1 cellular context compared by ENCODE assay signal in the genomic region with DNA sequence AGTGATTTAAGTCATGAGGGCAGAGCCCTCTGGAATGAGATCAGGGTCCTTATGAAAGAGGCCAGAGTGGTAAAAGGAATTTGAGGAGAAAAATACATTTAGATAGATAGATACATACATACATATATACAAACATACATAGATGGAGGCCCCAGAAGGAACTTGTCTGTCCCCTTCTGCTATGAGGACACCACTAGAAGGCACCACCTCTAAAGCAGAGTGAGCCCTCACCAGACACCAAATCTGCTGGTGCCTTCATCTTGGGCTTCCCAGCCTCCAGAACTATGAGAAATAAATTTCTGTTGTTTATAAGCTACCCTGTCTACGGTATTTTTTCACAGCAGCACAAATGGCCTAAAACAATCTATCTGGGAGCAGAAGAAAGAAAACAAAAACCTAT.
TF ChIP-seq lines count a peak whose summit lies in the region.

No MANE protein-coding gene starts in this region.

TF ChIP-seq in endothelial cell of umbilical vein, 7 proteins besides CTCF, POLR2A, EP300 and RAD21:
- TF ChIP-seq FOS (IDR thresholded peaks at IDR 0.05; ENCODE audit: borderline replicate concordance, insufficient read depth, low read length) (no peak), JUN (IDR thresholded peaks at IDR 0.05; ENCODE audit: borderline replicate concordance, insufficient read depth, insufficient read length, low read depth) (no peak), MYC (IDR thresholded peaks at IDR 0.05; ENCODE audit: low read depth, low read length) (no peak), GATA2 (IDR thresholded peaks at IDR 0.05; ENCODE audit: insufficient read depth, insufficient read length, low read depth, low read length) (no peak)
- TF ChIP-seq, protein P1, sequence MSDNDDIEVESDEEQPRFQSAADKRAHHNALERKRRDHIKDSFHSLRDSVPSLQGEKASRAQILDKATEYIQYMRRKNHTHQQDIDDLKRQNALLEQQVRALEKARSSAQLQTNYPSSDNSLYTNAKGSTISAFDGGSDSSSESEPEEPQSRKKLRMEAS (IDR thresholded peaks at IDR 0.05; ENCODE audit: insufficient read depth, insufficient read length): no peak
TF ChIP-seq in endothelial cell of umbilical vein: peak in this region for 0.
